ENCODE assay signal across 8 cellular contexts in the genomic region with DNA sequence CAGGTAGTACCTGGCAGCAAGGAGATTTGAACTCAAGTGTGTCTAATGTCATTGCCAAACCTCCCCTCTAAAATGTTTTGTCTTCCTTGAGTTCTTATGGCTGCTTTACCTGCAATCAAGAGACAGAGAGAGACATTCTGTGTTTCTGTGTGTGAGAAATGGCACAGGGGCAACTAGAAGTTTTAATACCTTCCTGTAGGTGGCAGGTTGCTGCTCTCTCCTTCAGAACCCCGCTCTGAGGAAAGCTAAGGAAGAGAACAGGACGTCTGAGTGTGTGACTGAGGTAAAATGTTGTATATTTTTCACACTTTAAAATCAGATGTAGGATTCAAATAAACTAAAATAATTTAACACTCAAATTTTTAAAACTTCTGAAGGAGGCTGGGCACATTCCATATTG. TPM values are rescaled to one million over a fixed set of nuclear protein-coding genes. Genes with fewer than 3 reads are reported as not detected.
DNase-seq lines count a peak whose midpoint lies in the region; ATAC-seq, FAIRE-seq and TF ChIP-seq lines count a peak whose summit lies in the region.

No MANE protein-coding gene starts in this region.

- H3K4me2 ChIP-seq in mesenchymal stem cell (ENCODE audit: low read length, poor library complexity, severe bottlenecking): no peak overlapping the region

- H2AFZ ChIP-seq in mesenchymal stem cell (ENCODE audit: low read depth, low read length): no peak overlapping the region

- H3K36me3 ChIP-seq in BE2C (no peaks in the 10 kb centered on the region), mesenchymal stem cell (ENCODE audit: control insufficient read depth in 1 of 2, insufficient read depth in 2 of 2, low read depth in 1 of 2, low read length in 2 of 2) (peaks cover 0 to 2% of the 10 kb centered on the region in 2 experiments)

- H2BK120ac ChIP-seq in mesenchymal stem cell (ENCODE audit: low read depth, low read length): no peak overlapping the region

- H3K9me3 ChIP-seq in BE2C: no peaks in the 10 kb centered on the region
- peaks cover 5% of the 10 kb centered on the region for H3K9me3 ChIP-seq in mesenchymal stem cell (ENCODE audit: control insufficient read depth, low read length)

- H3K4me3 ChIP-seq in BE2C (ENCODE audit: low read depth, low read length) (no peak overlapping the region), mesenchymal stem cell (ENCODE audit: insufficient read depth in 1 of 2, low read depth in 1 of 2, low read length in 2 of 2) (no peak overlapping the region)

- no peak overlapping the region for H3K4ac ChIP-seq in mesenchymal stem cell (ENCODE audit: low read depth in 1 of 2, low read length in 2 of 2)

- ATAC-seq in GM19324 (IDR thresholded peaks at IDR 0.05; ENCODE audit: low FRiP score, unreplicated experiment): peak; percentile 82

- H2BK12ac ChIP-seq in mesenchymal stem cell (ENCODE audit: low read length in 2 of 2): no peak overlapping the region

- WGBS in mesenchymal stem cell: no CpG with 5 or more reads among the region's 2 CpGs

- H2BK15ac ChIP-seq in mesenchymal stem cell (ENCODE audit: low read depth, poor library complexity, severe bottlenecking): no peak overlapping the region

- no peak overlapping the region for H2BK5ac ChIP-seq in mesenchymal stem cell (ENCODE audit: low read depth, low read length, poor library complexity, severe bottlenecking)

- no peaks in the 10 kb centered on the region for H3K79me1 ChIP-seq in mesenchymal stem cell (replicated peaks; ENCODE audit: low read length, poor library complexity, severe bottlenecking)

- H4K8ac ChIP-seq in mesenchymal stem cell (ENCODE audit: low read length): no peak overlapping the region

- H3K4me1 ChIP-seq in BE2C: no peaks in the 10 kb centered on the region
- H3K4me1 ChIP-seq in mesenchymal stem cell (ENCODE audit: control insufficient read depth, insufficient read depth, low read depth, low read length): peaks cover 1% of the 10 kb centered on the region

- TF ChIP-seq CTCF in BE2C (IDR thresholded peaks at IDR 0.05; ENCODE audit: low read depth, low read length) (peak; percentile 47), LNCAP (IDR thresholded peaks at IDR 0.05) (peak; percentile 67)

- H3K27me3 ChIP-seq in BE2C: no peaks in the 10 kb centered on the region
- H3K27me3 ChIP-seq in mesenchymal stem cell (ENCODE audit: control insufficient read depth in 1 of 2, insufficient read depth in 1 of 2, low read length in 2 of 2): no peaks in the 10 kb centered on the region

- no peak overlapping the region for H3K23ac ChIP-seq in mesenchymal stem cell (ENCODE audit: low read length in 2 of 2)

- H3K27ac ChIP-seq in caudate nucleus (ENCODE audit: low read depth, low read length) (peak overlapping the region; percentile 80), mesenchymal stem cell (ENCODE audit: low read length, poor library complexity, severe bottlenecking) (no peak overlapping the region)

- H3K9ac ChIP-seq in mesenchymal stem cell (ENCODE audit: low read length): no peak overlapping the region

- no peak overlapping the region for H3K18ac ChIP-seq in mesenchymal stem cell (ENCODE audit: low read depth in 1 of 2, low read length in 2 of 2)

- H4K91ac ChIP-seq in mesenchymal stem cell (ENCODE audit: low read length): no peak overlapping the region

- no peak overlapping the region for H3K14ac ChIP-seq in mesenchymal stem cell (ENCODE audit: low read length in 2 of 2)

- FAIRE-seq in RCC 7860 (lab: Jason Lieb, UNC): no peak

- H2AK5ac ChIP-seq in mesenchymal stem cell (ENCODE audit: low read length, severe bottlenecking): no peak overlapping the region

- DNase-seq in BE2C (no peak), caudate nucleus (lab: John Stamatoyannopoulos, UW) (no peak), mesenchymal stem cell (peak; percentile 59), retina (no peak), RCC 7860 (ENCODE audit: low spot score) (no peak), SKM-1 treated with dmso at 0.1 percent for 144 hours (lab: John Stamatoyannopoulos, UW; ENCODE audit: unreplicated experiment) (no peak)

RNA-seq across cellular contexts. Expression of a gene that starts 19.2 kb away (rescaled TPM):
- 0.82 TPM for polyA plus RNA-seq in BE2C (2012; ENCODE audit: insufficient read depth, insufficient read length, low read depth)
- 7.9 TPM for polyA plus RNA-seq in mesenchymal stem cell (2013, experiment 1 of 2)
- polyA plus RNA-seq in mesenchymal stem cell (2013, experiment 2 of 2): 7.4 TPM
